ENCODE assay signal across 1 cellular context in the genomic region with DNA sequence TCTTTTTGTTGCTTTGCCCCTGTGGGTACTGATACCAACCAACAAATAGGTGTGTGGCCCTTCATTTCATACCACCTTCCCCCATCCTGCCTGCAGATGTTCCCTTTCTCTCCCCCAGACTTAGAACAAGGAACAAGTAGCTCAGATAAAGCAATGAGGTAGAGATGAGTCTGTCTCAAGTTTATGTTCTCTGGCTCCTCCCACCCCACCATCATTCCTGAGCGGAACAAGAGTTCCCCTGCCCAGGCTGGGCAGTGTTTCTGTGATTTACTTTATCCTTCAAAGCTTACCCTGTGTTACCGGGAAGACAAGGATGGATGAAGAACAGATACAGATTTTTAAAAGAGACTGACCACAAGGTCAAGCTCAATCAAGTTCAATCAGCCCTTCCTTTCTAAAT.
TF ChIP-seq lines count a peak whose summit lies in the region.

No MANE protein-coding gene starts in this region.

TF ChIP-seq in IMR-90, 13 proteins besides CTCF, POLR2A, EP300 and RAD21 (continued from another document):
- TF ChIP-seq ELK1 (IDR thresholded peaks at IDR 0.05; ENCODE audit: borderline replicate concordance, low read depth, low read length), result no peak
- TF ChIP-seq RFX5 (IDR thresholded peaks at IDR 0.05; ENCODE audit: low read depth, low read length), result no peak
- no peak for TF ChIP-seq FOS (IDR thresholded peaks at IDR 0.05; ENCODE audit: low read depth, low read length)
